ENCODE assay signal across 9 cellular contexts in genomic region chr1:228464487-228464983, GRCh38. TPM values are rescaled to one million over a fixed set of nuclear protein-coding genes. Genes with fewer than 3 reads are reported as not detected.
DNase-seq lines count a peak whose midpoint lies in the region; ATAC-seq, FAIRE-seq and TF ChIP-seq lines count a peak whose summit lies in the region.
"Had no signal": no experiment of that assay in that cellular context is flagged by ENCODE, and none has a peak within 500 bp of the region (broad histone marks: within the 10 kb centered on the region; RNA-seq: fewer than 3 reads in every experiment).

No MANE protein-coding gene starts in this region.

- peaks cover 55% of the 10 kb centered on the region for H3K4me1 ChIP-seq in OCI-LY7 (ENCODE audit: insufficient read depth, low read length, poor library complexity, severe bottlenecking)
- H3K4me1 ChIP-seq in gastroesophageal sphincter, result peaks cover 0 to 29% (median 12%) of the 10 kb centered on the region in 3 donors
- H3K4me1 ChIP-seq in pancreas, result no peaks in the 10 kb centered on the region
- H3K4me1 ChIP-seq in thyroid gland, result peaks cover 0 to 8% of the 10 kb centered on the region in 2 donors

- POLR2A ChIA-PET in OCI-LY7 (lab: Charles Lee), result interaction anchor here (0.6 to 3.8 kb wide), 9 partner anchors 8 to 328 kb away, joined by 3 to 49 read pairs (median 22); partner anchors contain the start of gene RNF187

- 2 to 3% methylated on average over 10 to 17 of the region's 33 CpGs for WGBS in gastroesophageal sphincter (ENCODE audit: low coverage in 1 of 2), 2 donors
- 2 to 6% methylated on average over 33 of the region's 33 CpGs for WGBS in pancreas, 2 donors
- 4 to 5% methylated on average over 28 to 33 of the region's 33 CpGs for WGBS in thyroid gland, 2 donors

- DNase-seq in ACHN (peak; percentile 92), OCI-LY7 (ENCODE audit: low spot score) (peak; percentile 98), pancreas (peak in 3 of 6 donors; percentile 36 to 67 (median 43)), thyroid gland (peak; percentile 35 to 42)
- peak; percentile 78 for DNase-seq in activated gamma-delta T cell treated with anti-CD3 and anti-CD28 coated beads, Interleukin-2, amount 50 U/mL, for 16 hours (ENCODE audit: low read depth)
- DNase-seq: DND-41 had no signal

- no peak for TF ChIP-seq EP300 in gastroesophageal sphincter (IDR thresholded peaks at IDR 0.05)

- ATAC-seq in GM19035 (IDR thresholded peaks at IDR 0.05; ENCODE audit: unreplicated experiment) (peak; percentile 82), HG03354 (IDR thresholded peaks at IDR 0.05; ENCODE audit: poor library complexity, severe bottlenecking, unreplicated experiment) (peak; percentile 77), gastroesophageal sphincter (peak; percentile 80), pancreas (peak in 3 of 4 donors; percentile 68 to 89 (median 78))

- in situ Hi-C loops in ACHN (cut with HindIII; ENCODE audit: low pct_ligation_motif_present, low pct_unique_long_range_greater_than_20kb, low sequenced_read_pairs), result no loop called here

- CTCF ChIA-PET in OCI-LY7 (lab: Charles Lee; ENCODE audit: unreplicated experiment), result no interaction called here

- H3K4me2 ChIP-seq in OCI-LY7 (ENCODE audit: low read length), result peak overlapping the region; percentile 91

- H2AFZ ChIP-seq in OCI-LY7 (ENCODE audit: low read length), result no peak overlapping the region; the same call in 1 of the 2 replicates

- H4K20me1 ChIP-seq in OCI-LY7 (ENCODE audit: insufficient read depth, low read length), result no peaks in the 10 kb centered on the region; the same call in 1 of the 2 replicates

- TF ChIP-seq POLR2A in gastroesophageal sphincter (IDR thresholded peaks at IDR 0.05), result no peak
- no peak for TF ChIP-seq POLR2A in thyroid gland (IDR thresholded peaks at IDR 0.05)

- peaks cover 100% of the 10 kb centered on the region for H3K27me3 ChIP-seq in gastroesophageal sphincter
- H3K27me3 ChIP-seq in pancreas, result peaks cover 0 to 43% (median 14%) of the 10 kb centered on the region in 4 donors
- peaks cover 13% of the 10 kb centered on the region for H3K27me3 ChIP-seq in thyroid gland

- H3K9me3 ChIP-seq in OCI-LY7 (ENCODE audit: low read length), result no peaks in the 10 kb centered on the region
- H3K9me3 ChIP-seq in gastroesophageal sphincter, result no peaks in the 10 kb centered on the region
- no peaks in the 10 kb centered on the region for H3K9me3 ChIP-seq in pancreas
- H3K9me3 ChIP-seq in thyroid gland, result no peaks in the 10 kb centered on the region

- no TSS peak for BruUV-seq in OCI-LY7 (replicated peaks; lab: Mats Ljungman, UMichigan)

- H3K36me3 ChIP-seq in OCI-LY7 (ENCODE audit: insufficient read depth, low read length), result no peaks in the 10 kb centered on the region
- H3K36me3 ChIP-seq in gastroesophageal sphincter, result no peaks in the 10 kb centered on the region
- H3K36me3 ChIP-seq in pancreas, result no peaks in the 10 kb centered on the region
- no peaks in the 10 kb centered on the region for H3K36me3 ChIP-seq in thyroid gland

- intact Hi-C loops in OCI-LY7 (cut with micrococcal nuclease; ENCODE audit: unreplicated experiment) (loop anchor here (1.0 kb wide), 1 partner anchor 23 kb away; the partner anchor contains the start of gene RNF187), pancreas (cut with DNase I) (no loop called here), thyroid gland (cut with DNase I) (no loop called here)

- H3K79me2 ChIP-seq in OCI-LY7 (ENCODE audit: insufficient read depth, low read depth, low read length), result peaks cover 39% of the 10 kb centered on the region; the same call in 1 of the 2 replicates

- TF ChIP-seq CTCF in OCI-LY7 (conservative IDR thresholded peaks at IDR 0.05; ENCODE audit: low read length) (no peak), gastroesophageal sphincter (IDR thresholded peaks at IDR 0.05) (no peak), pancreas (IDR thresholded peaks at IDR 0.05) (no peak), thyroid gland (IDR thresholded peaks at IDR 0.05) (peak in 1 of 6 experiments; percentile 5)

- peak overlapping the region; percentile 95 for H3K4me3 ChIP-seq in OCI-LY7 (ENCODE audit: low read depth, low read length, poor library complexity, severe bottlenecking)
- peak overlapping the region in 1 of 2 donors; percentile 33 for H3K4me3 ChIP-seq in gastroesophageal sphincter
- H3K4me3 ChIP-seq in pancreas, result peak overlapping the region in 1 of 4 donors; percentile 20
- no peak overlapping the region for H3K4me3 ChIP-seq in thyroid gland (replicated peaks in 1 of 3)

- no peaks in the 10 kb centered on the region for H3K9me2 ChIP-seq in OCI-LY7 (ENCODE audit: insufficient read depth, low read length)

- H3K27ac ChIP-seq in OCI-LY7 (ENCODE audit: low read depth, low read length, poor library complexity, severe bottlenecking), result peak overlapping the region; percentile 95
- H3K27ac ChIP-seq in gastroesophageal sphincter, result peak overlapping the region in 1 of 4 donors; percentile 7
- no peak overlapping the region for H3K27ac ChIP-seq in pancreas
- no peak overlapping the region for H3K27ac ChIP-seq in thyroid gland

- no peak for FAIRE-seq in pancreas (lab: Jason Lieb, UNC)

RNA-seq across cellular contexts. Expression of gene RNF187, which starts 22.6 kb away (rescaled TPM):
- 257 and 351 TPM in 2 replicates for total RNA-seq in OCI-LY7 (2014; rRNA removed; shearing (Covaris generic))
- 478 and 484 TPM in 2 replicates for total RNA-seq in OCI-LY7 (2022)
- 10 to 100 TPM; 33.9 to 80.6 (median 52.4) TPM for total RNA-seq in gastroesophageal sphincter
- 10 to 100 TPM; 50.7 to 60.2 (median 54.1) TPM for total RNA-seq in pancreas
- polyA plus RNA-seq in pancreas, result 10 to 100 TPM; 16.0 to 23.2 TPM
- 100 to 1,000 TPM in 2 of 4 donors, 10 to 100 TPM in 2; 34.8 to 204 (median 98.4) TPM for total RNA-seq in thyroid gland

RNA-seq across cellular contexts. Expression of gene TRIM17, which starts 47.9 kb away (rescaled TPM):
- 0.13 TPM in 1 of 2 replicates, not detected in the other for total RNA-seq in OCI-LY7 (2014; rRNA removed; shearing (Covaris generic))
- total RNA-seq in OCI-LY7 (2022) (not detected in 2 replicates), gastroesophageal sphincter (not detected), pancreas (1 to 10 TPM in 1 of 6 donors, under 1 TPM in 4, not detected in 1; 0.14 to 2.4 (median 0.38) TPM), thyroid gland (1 to 10 TPM in 3 of 4 donors, not detected in 1; 1.3 to 2.8 (median 2.8) TPM)
- polyA plus RNA-seq in pancreas, result under 1 TPM; 0.14 to 0.68 TPM

RNA-seq across cellular contexts. Expression of gene TRIM11, which starts 57.9 kb away (rescaled TPM):
- 26.7 and 30.0 TPM in 2 replicates for total RNA-seq in OCI-LY7 (2014; rRNA removed; shearing (Covaris generic))
- total RNA-seq in OCI-LY7 (2022) (57.4 and 60.8 TPM in 2 replicates), gastroesophageal sphincter (10 to 100 TPM; 16.3 to 24.6 (median 21.9) TPM), pancreas (10 to 100 TPM in 2 of 6 donors, 1 to 10 TPM in 4; 7.6 to 15.1 (median 9.2) TPM), thyroid gland (10 to 100 TPM; 19.3 to 35.9 (median 24.7) TPM)
- 10 to 100 TPM; 13.6 to 16.3 TPM for polyA plus RNA-seq in pancreas
